Comparison of ENCODE assay signal across 10 cellular contexts in genomic region chr10:131929122-131929845, GRCh38. TPM values are rescaled to one million over a fixed set of nuclear protein-coding genes. Genes with fewer than 3 reads are reported as not detected.
DNase-seq lines count a peak whose midpoint lies in the region; ATAC-seq and TF ChIP-seq lines count a peak whose summit lies in the region.
"Had no signal": no experiment of that assay in that cellular context is flagged by ENCODE, and none has a peak within 500 bp of the region (broad histone marks: within the 10 kb centered on the region; RNA-seq: fewer than 3 reads in every experiment).

No MANE protein-coding gene starts in this region.

- H3K9me3 Mint-ChIP-seq in activated CD8-positive, alpha-beta T cell treated with anti-CD3 and anti-CD28 coated beads for 36 hours = peaks cover 9% of the 10 kb centered on the region
- peaks cover 10% of the 10 kb centered on the region for H3K9me3 Mint-ChIP-seq in activated CD8-positive, alpha-beta T cell treated with anti-CD3 and anti-CD28 coated beads, Interleukin-2, amount 10 ng/mL, durations not matched to agents 7 days and 5 days (ENCODE audit: insufficient read depth)
- peaks cover 6% of the 10 kb centered on the region for H3K9me3 Mint-ChIP-seq in activated naive CD8-positive, alpha-beta T cell (ENCODE audit: low read depth)

- H3K36me3 Mint-ChIP-seq in activated CD8-positive, alpha-beta T cell treated with anti-CD3 and anti-CD28 coated beads for 36 hours (ENCODE audit: low read depth) = peaks cover 42% of the 10 kb centered on the region
- H3K36me3 Mint-ChIP-seq in activated CD8-positive, alpha-beta T cell treated with anti-CD3 and anti-CD28 coated beads, Interleukin-2, amount 10 ng/mL, durations not matched to agents 7 days and 5 days (ENCODE audit: low read depth) = peaks cover 34% of the 10 kb centered on the region
- peaks cover 9% of the 10 kb centered on the region for H3K36me3 Mint-ChIP-seq in activated naive CD8-positive, alpha-beta T cell

- peak overlapping the region; percentile 79 for H3K27ac Mint-ChIP-seq in activated CD8-positive, alpha-beta T cell treated with anti-CD3 and anti-CD28 coated beads for 36 hours
- no peak overlapping the region for H3K27ac Mint-ChIP-seq in activated CD8-positive, alpha-beta T cell treated with anti-CD3 and anti-CD28 coated beads, Interleukin-2, amount 10 ng/mL, durations not matched to agents 7 days and 5 days
- no peak overlapping the region for H3K27ac Mint-ChIP-seq in activated naive CD8-positive, alpha-beta T cell

- H3K27me3 Mint-ChIP-seq in activated CD8-positive, alpha-beta T cell treated with anti-CD3 and anti-CD28 coated beads for 36 hours = no peaks in the 10 kb centered on the region
- H3K27me3 Mint-ChIP-seq in activated CD8-positive, alpha-beta T cell treated with anti-CD3 and anti-CD28 coated beads, Interleukin-2, amount 10 ng/mL, durations not matched to agents 7 days and 5 days (ENCODE audit: low read depth) = no peaks in the 10 kb centered on the region
- H3K27me3 Mint-ChIP-seq in activated naive CD8-positive, alpha-beta T cell = no peaks in the 10 kb centered on the region

- no peak for TF ChIP-seq POLR2A in spleen (IDR thresholded peaks at IDR 0.05)

- POLR2A ChIA-PET in activated CD8-positive, alpha-beta T cell treated with anti-CD3 and anti-CD28 coated beads for 36 hours (lab: Charles Lee) = interaction anchor here (1.0 to 1.4 kb wide), 2 partner anchors 26 to 29 kb away, joined by 5 read pairs; partner anchors contain the start of gene PPP2R2D
- POLR2A ChIA-PET in activated CD8-positive, alpha-beta T cell treated with anti-CD3 and anti-CD28 coated beads, Interleukin-2, amount 10 ng/mL, durations not matched to agents 7 days and 5 days (lab: Charles Lee) = no interaction called here
- POLR2A ChIA-PET in OCI-LY7 (lab: Charles Lee) = no interaction called here

- WGBS in spleen, 5 donors = 88 to 94% (median 89%) methylated on average over 23 of the region's 23 CpGs

- H3K27me3 ChIP-seq in spleen (replicated peaks in 1 of 7) (no peaks in the 10 kb centered on the region), BE2C (no peaks in the 10 kb centered on the region)

- no peak overlapping the region for H3K4me2 ChIP-seq in OCI-LY7 (ENCODE audit: low read length)

- no peak for TF ChIP-seq CTCF in activated CD8-positive, alpha-beta T cell treated with anti-CD3 and anti-CD28 coated beads for 36 hours (IDR thresholded peaks at IDR 0.05)
- TF ChIP-seq CTCF in spleen (IDR thresholded peaks at IDR 0.05 in 8 of 11, conservative IDR thresholded peaks at IDR 0.05 in 3 of 11) = no peak
- no peak for TF ChIP-seq CTCF in OCI-LY7 (conservative IDR thresholded peaks at IDR 0.05; ENCODE audit: low read length)
- TF ChIP-seq CTCF in BE2C (IDR thresholded peaks at IDR 0.05; ENCODE audit: low read depth, low read length) = no peak

- peaks cover 81% of the 10 kb centered on the region for H3K4me1 Mint-ChIP-seq in activated CD8-positive, alpha-beta T cell treated with anti-CD3 and anti-CD28 coated beads for 36 hours (ENCODE audit: low read depth)
- H3K4me1 Mint-ChIP-seq in activated CD8-positive, alpha-beta T cell treated with anti-CD3 and anti-CD28 coated beads, Interleukin-2, amount 10 ng/mL, durations not matched to agents 7 days and 5 days (ENCODE audit: low read depth) = peaks cover 66% of the 10 kb centered on the region
- peaks cover 87% of the 10 kb centered on the region for H3K4me1 Mint-ChIP-seq in activated naive CD8-positive, alpha-beta T cell (ENCODE audit: low read depth)

- no peaks in the 10 kb centered on the region for H3K9me2 ChIP-seq in OCI-LY7 (ENCODE audit: insufficient read depth, low read length)

- no TSS peak for BruUV-seq in OCI-LY7 (replicated peaks; lab: Mats Ljungman, UMichigan)

- H2AFZ ChIP-seq in OCI-LY7 (ENCODE audit: low read length) = no peak overlapping the region

- CTCF ChIA-PET in activated CD8-positive, alpha-beta T cell treated with anti-CD3 and anti-CD28 coated beads for 36 hours (lab: Charles Lee) = no interaction called here
- CTCF ChIA-PET in activated CD8-positive, alpha-beta T cell treated with anti-CD3 and anti-CD28 coated beads, Interleukin-2, amount 10 ng/mL, durations not matched to agents 7 days and 5 days (lab: Charles Lee) = interaction anchor here (1.1 kb wide), 1 partner anchor 93 kb away, joined by 3 read pairs; no protein-coding TSS in a partner anchor
- CTCF ChIA-PET in OCI-LY7 (lab: Charles Lee; ENCODE audit: unreplicated experiment) = no interaction called here

- peaks cover 93% of the 10 kb centered on the region for H3K79me2 ChIP-seq in OCI-LY7 (ENCODE audit: insufficient read depth, low read depth, low read length)

- H3K4me1 ChIP-seq in spleen (peaks cover 22 to 98% (median 50%) of the 10 kb centered on the region in 6 donors), OCI-LY7 (ENCODE audit: insufficient read depth, low read length, poor library complexity, severe bottlenecking) (peaks cover 9% of the 10 kb centered on the region), BE2C (no peaks in the 10 kb centered on the region)

- intact Hi-C loops in activated CD8-positive, alpha-beta T cell treated with anti-CD3 and anti-CD28 coated beads for 36 hours (cut with micrococcal nuclease) = no loop called here
- intact Hi-C loops in spleen (cut with DNase I; ENCODE audit: low total_unique reads) = no loop called here
- intact Hi-C loops in OCI-LY7 (cut with micrococcal nuclease; ENCODE audit: unreplicated experiment) = no loop called here

- DNase-seq in activated CD8-positive, alpha-beta T cell treated with anti-CD3 and anti-CD28 coated beads for 36 hours = peak; percentile 51
- no peak for DNase-seq in activated CD8-positive, alpha-beta T cell treated with anti-CD3 and anti-CD28 coated beads, Interleukin-2, amount 10 ng/mL, durations not matched to agents 7 days and 5 days
- DNase-seq in iPS-NIHi7 (ENCODE audit: extremely low spot score) = peak; percentile 49
- peak; percentile 68 for DNase-seq in spleen
- DNase-seq in OCI-LY7 (ENCODE audit: low spot score) = no peak
- no peak for DNase-seq in BE2C
- DNase-seq: IMR-90, NCI-H2029 had no signal

- peak; percentile 46 for ATAC-seq in activated CD8-positive, alpha-beta T cell treated with anti-CD3 and anti-CD28 coated beads for 36 hours
- ATAC-seq in activated CD8-positive, alpha-beta T cell treated with anti-CD3 and anti-CD28 coated beads, Interleukin-2, amount 10 ng/mL, durations not matched to agents 7 days and 5 days = no peak
- no peak for ATAC-seq in HG03135 (IDR thresholded peaks at IDR 0.05; ENCODE audit: unreplicated experiment)

- H3K9me3 ChIP-seq in spleen = peaks cover 0 to 20% (median 16%) of the 10 kb centered on the region in 8 donors
- peaks cover 14% of the 10 kb centered on the region for H3K9me3 ChIP-seq in OCI-LY7 (ENCODE audit: low read length)
- H3K9me3 ChIP-seq in BE2C = no peaks in the 10 kb centered on the region; the same call in 1 of the 2 replicates

- no peaks in the 10 kb centered on the region; the same call in 1 of the 2 replicates for H4K20me1 ChIP-seq in OCI-LY7 (ENCODE audit: insufficient read depth, low read length)

- H3K36me3 ChIP-seq in spleen (peaks cover 0 to 21% (median 0%) of the 10 kb centered on the region in 6 donors), OCI-LY7 (ENCODE audit: insufficient read depth, low read length) (peaks cover 26% of the 10 kb centered on the region), BE2C (peaks cover 2% of the 10 kb centered on the region; the same call in 1 of the 2 replicates)

- no peak overlapping the region for H3K4me3 ChIP-seq in spleen
- no peak overlapping the region for H3K4me3 ChIP-seq in OCI-LY7 (ENCODE audit: low read depth, low read length, poor library complexity, severe bottlenecking)
- H3K4me3 ChIP-seq in BE2C (ENCODE audit: low read depth, low read length) = no peak overlapping the region

- H3K27ac ChIP-seq in spleen (peak overlapping the region in 3 of 8 donors; percentile 45 to 72 (median 50)), OCI-LY7 (ENCODE audit: low read depth, low read length, poor library complexity, severe bottlenecking) (no peak overlapping the region)

- H3K4me3 Mint-ChIP-seq in activated CD8-positive, alpha-beta T cell treated with anti-CD3 and anti-CD28 coated beads for 36 hours = no peak overlapping the region
- no peak overlapping the region for H3K4me3 Mint-ChIP-seq in activated CD8-positive, alpha-beta T cell treated with anti-CD3 and anti-CD28 coated beads, Interleukin-2, amount 10 ng/mL, durations not matched to agents 7 days and 5 days
- H3K4me3 Mint-ChIP-seq in activated naive CD8-positive, alpha-beta T cell = peak overlapping the region; percentile 49

RNA-seq across cellular contexts. Expression of gene PPP2R2D, which starts 28.5 kb away (rescaled TPM):
- total RNA-seq in activated CD8-positive, alpha-beta T cell treated with anti-CD3 and anti-CD28 coated beads for 36 hours = 10 to 100 TPM; 31.6 to 32.3 TPM
- 10 to 100 TPM; 36.5 to 37.5 TPM for total RNA-seq in activated CD8-positive, alpha-beta T cell treated with anti-CD3 and anti-CD28 coated beads, Interleukin-2, amount 10 ng/mL, durations not matched to agents 7 days and 5 days
- total RNA-seq in spleen (10 to 100 TPM; 28.0 to 41.2 (median 35.3) TPM), OCI-LY7 (2022) (37.4 and 40.1 TPM in 2 replicates)
- 10 to 100 TPM; 15.6 to 21.0 (median 17.3) TPM for polyA plus RNA-seq in spleen
- 36.2 and 38.5 TPM in 2 replicates for total RNA-seq in OCI-LY7 (2014; rRNA removed; shearing (Covaris generic))
- polyA plus RNA-seq in BE2C (2012; ENCODE audit: insufficient read depth, insufficient read length, low read depth) = 59.9 TPM

RNA-seq across cellular contexts. Expression of gene BNIP3, which starts 52.4 kb away (rescaled TPM):
- 100 to 1,000 TPM; 207 to 216 TPM for total RNA-seq in activated CD8-positive, alpha-beta T cell treated with anti-CD3 and anti-CD28 coated beads for 36 hours
- 10 to 100 TPM; 61.5 to 62.9 TPM for total RNA-seq in activated CD8-positive, alpha-beta T cell treated with anti-CD3 and anti-CD28 coated beads, Interleukin-2, amount 10 ng/mL, durations not matched to agents 7 days and 5 days
- total RNA-seq in spleen (10 to 100 TPM; 13.9 to 42.6 (median 36.9) TPM), OCI-LY7 (2022) (46.3 and 99.8 TPM in 2 replicates)
- polyA plus RNA-seq in spleen = 1 to 10 TPM; 4.2 to 8.4 (median 6.4) TPM
- total RNA-seq in OCI-LY7 (2014; rRNA removed; shearing (Covaris generic)) = 60.1 and 66.6 TPM in 2 replicates
- 47.0 TPM for polyA plus RNA-seq in BE2C (2012; ENCODE audit: insufficient read depth, insufficient read length, low read depth)

Comparison
In these comparisons a context has a peak if more than half of its experiments do, and no peak if none do; other contexts are left out.
1. DNase-seq: peak in activated CD8-positive, alpha-beta T cell treated with anti-CD3 and anti-CD28 coated beads for 36 hours (single experiment), iPS-NIHi7 (single experiment) and spleen (single experiment); none in activated CD8-positive, alpha-beta T cell treated with anti-CD3 and anti-CD28 coated beads, Interleukin-2, amount 10 ng/mL, durations not matched to agents 7 days and 5 days (single experiment), OCI-LY7 (single experiment) and BE2C (single experiment).